Comparison of ENCODE assay signal across 8 cellular contexts in the genomic region with DNA sequence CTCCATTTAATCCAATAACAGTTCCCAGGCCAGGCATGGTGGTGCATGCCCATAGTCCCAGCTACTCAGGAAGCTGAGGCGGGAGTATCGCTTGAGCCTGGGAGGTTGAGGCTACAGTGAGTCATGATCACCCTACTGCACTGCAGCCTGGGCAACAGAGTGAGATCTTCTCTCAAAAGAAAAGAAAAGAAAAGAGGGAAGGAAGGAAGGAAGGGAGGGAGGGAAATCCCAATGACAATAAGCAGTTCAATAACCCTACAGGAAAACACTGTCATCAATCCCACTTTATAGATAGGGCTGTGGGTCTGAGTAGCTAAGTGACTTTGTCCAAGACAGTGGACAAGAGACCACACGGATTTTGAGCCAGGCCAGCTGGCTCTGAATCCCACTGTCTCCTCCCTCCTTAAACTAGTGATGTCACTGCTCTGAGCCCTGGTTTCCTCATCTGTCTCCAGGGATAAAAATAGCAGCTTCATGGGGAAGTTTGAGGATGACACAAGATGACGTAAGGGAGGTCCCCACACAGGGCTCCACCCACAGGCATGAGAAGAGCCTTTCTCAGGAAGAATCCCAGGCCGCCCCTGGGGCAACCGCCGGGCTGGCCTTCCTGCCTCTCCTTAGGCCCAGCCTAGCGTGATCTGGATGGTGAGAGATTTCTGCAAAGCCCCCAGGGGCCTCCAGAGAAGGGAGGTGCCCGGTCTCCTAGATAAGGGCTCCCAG. TPM values are rescaled to one million over a fixed set of nuclear protein-coding genes. Genes with fewer than 3 reads are reported as not detected.
DNase-seq lines count a peak whose midpoint lies in the region; ATAC-seq, FAIRE-seq and TF ChIP-seq lines count a peak whose summit lies in the region.

No MANE protein-coding gene starts in this region.

- H3K4me3 ChIP-seq in GM12878 (no peak overlapping the region), esophagus muscularis mucosa (no peak overlapping the region), small intestine (ENCODE audit: low read depth in 1 of 2, low read length in 2 of 2) (no peak overlapping the region)

- no peaks in the 10 kb centered on the region for H3K36me3 ChIP-seq in GM12878 (ENCODE audit: control insufficient read depth in 2 of 2, insufficient read depth in 2 of 2, low read length in 1 of 2)
- no peaks in the 10 kb centered on the region for H3K36me3 ChIP-seq in esophagus muscularis mucosa
- no peaks in the 10 kb centered on the region for H3K36me3 ChIP-seq in small intestine (ENCODE audit: control insufficient read depth in 2 of 2, insufficient read depth in 2 of 2, low read length in 2 of 2)

- no peak overlapping the region for H3K9ac ChIP-seq in GM12878 (ENCODE audit: control insufficient read depth, insufficient read depth, low read length)

- no TSS peak for BruUV-seq in GM12878 (replicated peaks; lab: Mats Ljungman, UMichigan)

- ATAC-seq in GM12878, result peak; percentile 50
- no peak for ATAC-seq in GM21447 (IDR thresholded peaks at IDR 0.05; ENCODE audit: unreplicated experiment)

- POLR2A ChIA-PET in GM12878 (lab: Charles Lee), result no interaction called here

- DNase-seq in CD1c-positive myeloid dendritic cell (ENCODE audit: extremely low spot score) (peak; percentile 96), LoVo (ENCODE audit: low spot score) (peak; percentile 66), GM12878 (ENCODE audit: low read depth, low spot score) (no peak), kidney tubule cell (ENCODE audit: low spot score) (peak; percentile 87), GM12892 (ENCODE audit: insufficient read length) (no peak), esophagus muscularis mucosa (ENCODE audit: extremely low spot score) (no peak), small intestine (no peak)

- WGBS in GM12878 (ENCODE audit: insufficient coverage, insufficient replicate concordance, low lambda C conversion rate, missing lambda C conversion rate), result 85% methylated on average over 9 of the region's 9 CpGs
- 75% methylated on average over 7 of the region's 9 CpGs for WGBS in esophagus muscularis mucosa
- WGBS in small intestine, 3 donors, result 68 to 87% (median 84%) methylated on average over 9 of the region's 9 CpGs

- TF ChIP-seq POLR2A in GM12878 (IDR thresholded peaks at IDR 0.05; ENCODE audit: low read depth, low read length), result no peak
- TF ChIP-seq POLR2A in GM12892 (IDR thresholded peaks at IDR 0.05; ENCODE audit: low read depth, low read length), result no peak
- TF ChIP-seq POLR2A in esophagus muscularis mucosa (IDR thresholded peaks at IDR 0.05; ENCODE audit: low read depth), result no peak

- TF ChIP-seq CTCF in GM12878 (IDR thresholded peaks at IDR 0.05 in 2 of 3, conservative IDR thresholded peaks at IDR 0.05 in 1 of 3; ENCODE audit: control insufficient read depth in 2 of 3, extremely low read depth in 1 of 3, insufficient read depth in 1 of 3, low read depth in 3 of 3, low read length in 3 of 3) (no peak), esophagus muscularis mucosa (IDR thresholded peaks at IDR 0.05) (no peak)

- H3K4me2 ChIP-seq in GM12878 (ENCODE audit: control insufficient read depth, insufficient read depth), result no peak overlapping the region

- H3K27ac ChIP-seq in GM12878 (ENCODE audit: control insufficient read depth, insufficient read depth) (no peak overlapping the region), esophagus muscularis mucosa (replicated peaks in 1 of 4) (no peak overlapping the region), small intestine (ENCODE audit: low read depth in 1 of 2, low read length in 1 of 2) (peak overlapping the region in 1 of 2 donors; percentile 15)

- H3K4me1 ChIP-seq in GM12878 (ENCODE audit: control insufficient read depth, insufficient read depth, low read length) (peaks cover 7% of the 10 kb centered on the region), esophagus muscularis mucosa (peaks cover 13 to 23% (median 17%) of the 10 kb centered on the region in 4 donors), small intestine (ENCODE audit: control insufficient read depth in 2 of 2, insufficient read depth in 1 of 2, low read depth in 1 of 2, low read length in 1 of 2) (no peaks in the 10 kb centered on the region)

- H3K9me3 ChIP-seq in GM12878 (replicated peaks; ENCODE audit: control insufficient read depth, insufficient read depth, low read length), result no peaks in the 10 kb centered on the region
- H3K9me3 ChIP-seq in esophagus muscularis mucosa, result no peaks in the 10 kb centered on the region
- no peaks in the 10 kb centered on the region for H3K9me3 ChIP-seq in small intestine (ENCODE audit: control insufficient read depth, low read depth)

- SMC1A ChIA-PET in GM12878 (lab: Charles Lee; ENCODE audit: uncharacterized antibody, unreplicated experiment), result interaction anchor here (0.6 to 1.4 kb wide), 2 partner anchors 9 to 60 kb away, joined by 3 read pairs; no protein-coding TSS in a partner anchor

- TF ChIP-seq EP300 in GM12878 (IDR thresholded peaks at IDR 0.05; ENCODE audit: borderline replicate concordance in 1 of 2, control insufficient read depth in 1 of 2, low read depth in 2 of 2, low read length in 2 of 2), result no peak
- no peak for TF ChIP-seq EP300 in esophagus muscularis mucosa (IDR thresholded peaks at IDR 0.05)

- TF ChIP-seq RAD21 in GM12878 (IDR thresholded peaks at IDR 0.05; ENCODE audit: insufficient read depth, low read depth, low read length), result no peak

- H4K20me1 ChIP-seq in GM12878 (ENCODE audit: control insufficient read depth, insufficient read depth), result no peaks in the 10 kb centered on the region

- CTCF ChIA-PET in GM12878 (lab: Yijun Ruan, JAX), result interaction anchor here (1.3 to 2.2 kb wide), 2 partner anchors 9 to 58 kb away, joined by 3 to 6 read pairs; no protein-coding TSS in a partner anchor

- no peak overlapping the region for H2AFZ ChIP-seq in GM12878 (ENCODE audit: control insufficient read depth, low read depth, low read length)

- in situ Hi-C loops in GM12878 (cut with MboI), result no loop called here

- intact Hi-C loops in GM12878 (cut with micrococcal nuclease; ENCODE audit: unreplicated experiment), result no loop called here
- intact Hi-C loops in esophagus muscularis mucosa (cut with DNase I), result no loop called here

- H3K27me3 ChIP-seq in GM12878 (replicated peaks in 1 of 2; ENCODE audit: control insufficient read depth in 2 of 2, insufficient read depth in 2 of 2, low read length in 1 of 2), result no peaks in the 10 kb centered on the region
- no peaks in the 10 kb centered on the region for H3K27me3 ChIP-seq in esophagus muscularis mucosa
- no peaks in the 10 kb centered on the region for H3K27me3 ChIP-seq in small intestine (ENCODE audit: control insufficient read depth in 2 of 2, insufficient read depth in 2 of 2, low read length in 2 of 2)

- H3K79me2 ChIP-seq in GM12878 (ENCODE audit: control insufficient read depth, insufficient read depth, low read length), result no peaks in the 10 kb centered on the region

- RAD21 ChIA-PET in GM12878 (lab: Charles Lee; ENCODE audit: unreplicated experiment), result no interaction called here

- FAIRE-seq in GM12878 (lab: Jason Lieb, UNC), result no peak
- FAIRE-seq in GM12892 (lab: Jason Lieb, UNC), result no peak
- no peak for FAIRE-seq in small intestine (lab: Jason Lieb, UNC)

RNA-seq across cellular contexts. Expression of a gene that starts 7.2 kb away (rescaled TPM):
- 7.3 and 7.7 TPM in 2 replicates for total RNA-seq in GM12878 (2013; cell fraction: nucleolus; rRNA removed)
- total RNA-seq in GM12878 (2014; rRNA removed), result 30.8 and 34.8 TPM in 2 replicates
- total RNA-seq in GM12878 (2014; rRNA removed; fragmentation: Illumina TruSeq; extraction: Trizol), result 10.9 and 11.5 TPM in 2 replicates
- total RNA-seq in GM12878 (2021), result 24.7 and 27.3 TPM in 2 replicates
- 11.3 TPM for polyA plus RNA-seq in GM12878 (2011; ENCODE audit: low read depth)
- 11.0 and 24.2 TPM in 2 replicates for polyA plus RNA-seq in GM12878 (2011; rRNA removed)
- polyA plus RNA-seq in GM12878 (2011; cell fraction: cytosol; rRNA removed), result 34.0 and 35.7 TPM in 2 replicates
- polyA plus RNA-seq in GM12878 (2011; cell fraction: nucleus; rRNA removed), result 28.7 and 29.6 TPM in 2 replicates
- polyA plus RNA-seq in GM12878 (2012), result 20.6 and 27.2 TPM in 2 replicates
- polyA plus RNA-seq in GM12878 (2014; fragmentation: Illumina TruSeq; extraction: Trizol), result 11.9 and 12.1 TPM in 2 replicates
- 1 to 10 TPM; 2.2 to 8.6 TPM for polyA plus RNA-seq in GM12878 (2014; fragmentation: Nextera tagmentation; extraction: Ambion mirVana)
- 23.3 and 28.2 TPM in 2 replicates for polyA plus RNA-seq in GM12878 (2014; rRNA removed)
- polyA plus RNA-seq in GM12878 (2016; fragmentation: Nextera tagmentation; extraction: Ambion mirVana), result 10 to 100 TPM; 23.2 to 26.4 TPM
- 21.1 and 31.7 TPM in 2 replicates for polyA minus RNA-seq in GM12878 (2011; rRNA and poly(A)+ RNA removed)
- 13.4 and 13.8 TPM in 2 replicates for polyA minus RNA-seq in GM12878 (2011; cell fraction: cytosol; rRNA and poly(A)+ RNA removed)
- 5.4 and 8.8 TPM in 2 replicates for polyA minus RNA-seq in GM12878 (2011; cell fraction: nucleus; rRNA and poly(A)+ RNA removed)
- polyA plus RNA-seq in GM12892 (2012; ENCODE audit: missing spikeins), result 10.5 TPM
- total RNA-seq in esophagus muscularis mucosa, result 1 to 10 TPM in 3 of 4 donors, under 1 TPM in 1; 0.83 to 6.8 (median 4.0) TPM
- 10 to 100 TPM in 1 of 3 donors, 1 to 10 TPM in 2; 1.6 to 41.7 (median 4.9) TPM for polyA plus RNA-seq in small intestine

RNA-seq across cellular contexts. Expression of a gene that starts 26.4 kb away (rescaled TPM):
- 6.5 and 14.6 TPM in 2 replicates for total RNA-seq in GM12878 (2013; cell fraction: nucleolus; rRNA removed)
- total RNA-seq in GM12878 (2014; rRNA removed) (9.1 and 10.5 TPM in 2 replicates), GM12878 (2014; rRNA removed; fragmentation: Illumina TruSeq; extraction: Trizol) (6.9 and 8.9 TPM in 2 replicates), GM12878 (2021) (21.9 and 24.7 TPM in 2 replicates), esophagus muscularis mucosa (10 to 100 TPM; 20.8 to 72.8 (median 48.9) TPM)
- polyA plus RNA-seq in GM12878 (2011; ENCODE audit: low read depth), result 8.1 TPM
- polyA plus RNA-seq in GM12878 (2011; rRNA removed) (3.7 and 8.0 TPM in 2 replicates), GM12878 (2014; fragmentation: Illumina TruSeq; extraction: Trizol) (14.6 and 16.9 TPM in 2 replicates), GM12878 (2014; fragmentation: Nextera tagmentation; extraction: Ambion mirVana) (1 to 10 TPM; 6.2 to 7.6 TPM), GM12878 (2014; rRNA removed) (18.9 and 24.3 TPM in 2 replicates), GM12878 (2016; fragmentation: Nextera tagmentation; extraction: Ambion mirVana) (10 to 100 TPM; 26.4 to 32.4 TPM), small intestine (10 to 100 TPM in 1 of 3 donors, 1 to 10 TPM in 1, under 1 TPM in 1; 0.67 to 14.3 (median 4.9) TPM)
- polyA plus RNA-seq in GM12878 (2011; cell fraction: cytosol; rRNA removed), result 23.6 and 25.3 TPM in 2 replicates
- 11.4 and 15.6 TPM in 2 replicates for polyA plus RNA-seq in GM12878 (2011; cell fraction: nucleus; rRNA removed)
- 14.9 and 15.2 TPM in 2 replicates for polyA plus RNA-seq in GM12878 (2012)
- 4.2 and 10.8 TPM in 2 replicates for polyA minus RNA-seq in GM12878 (2011; rRNA and poly(A)+ RNA removed)
- polyA minus RNA-seq in GM12878 (2011; cell fraction: cytosol; rRNA and poly(A)+ RNA removed), result 5.3 and 7.7 TPM in 2 replicates
- 1.5 and 3.3 TPM in 2 replicates for polyA minus RNA-seq in GM12878 (2011; cell fraction: nucleus; rRNA and poly(A)+ RNA removed)
- polyA plus RNA-seq in GM12892 (2012; ENCODE audit: missing spikeins), result 7.4 TPM

RNA-seq across cellular contexts. Expression of a gene that starts 34.8 kb away (rescaled TPM):
- total RNA-seq in GM12878 (2013; cell fraction: nucleolus; rRNA removed), result 63.8 and 68.9 TPM in 2 replicates
- 73.3 and 76.9 TPM in 2 replicates for total RNA-seq in GM12878 (2014; rRNA removed)
- 34.4 and 39.3 TPM in 2 replicates for total RNA-seq in GM12878 (2014; rRNA removed; fragmentation: Illumina TruSeq; extraction: Trizol)
- total RNA-seq in GM12878 (2021), result 95.4 and 99.7 TPM in 2 replicates
- polyA plus RNA-seq in GM12878 (2011; ENCODE audit: low read depth), result 40.2 TPM
- polyA plus RNA-seq in GM12878 (2011; rRNA removed), result 73.4 and 75.2 TPM in 2 replicates
- 62.6 and 81.2 TPM in 2 replicates for polyA plus RNA-seq in GM12878 (2011; cell fraction: cytosol; rRNA removed)
- 188 and 198 TPM in 2 replicates for polyA plus RNA-seq in GM12878 (2011; cell fraction: nucleus; rRNA removed)
- polyA plus RNA-seq in GM12878 (2012), result 101 and 109 TPM in 2 replicates
- 21.2 and 46.3 TPM in 2 replicates for polyA plus RNA-seq in GM12878 (2014; fragmentation: Illumina TruSeq; extraction: Trizol)
- polyA plus RNA-seq in GM12878 (2014; fragmentation: Nextera tagmentation; extraction: Ambion mirVana), result 10 to 100 TPM; 14.1 to 18.8 TPM
- polyA plus RNA-seq in GM12878 (2014; rRNA removed), result 93.4 and 102 TPM in 2 replicates
- 10 to 100 TPM; 83.8 to 89.8 TPM for polyA plus RNA-seq in GM12878 (2016; fragmentation: Nextera tagmentation; extraction: Ambion mirVana)
- 36.4 and 37.2 TPM in 2 replicates for polyA minus RNA-seq in GM12878 (2011; rRNA and poly(A)+ RNA removed)
- 27.7 and 30.2 TPM in 2 replicates for polyA minus RNA-seq in GM12878 (2011; cell fraction: cytosol; rRNA and poly(A)+ RNA removed)
- polyA minus RNA-seq in GM12878 (2011; cell fraction: nucleus; rRNA and poly(A)+ RNA removed), result 26.5 and 39.0 TPM in 2 replicates
- 64.6 TPM for polyA plus RNA-seq in GM12892 (2012; ENCODE audit: missing spikeins)
- 10 to 100 TPM; 75.7 to 85.6 (median 80.7) TPM for total RNA-seq in esophagus muscularis mucosa
- polyA plus RNA-seq in small intestine, result 100 to 1,000 TPM; 148 to 176 (median 169) TPM

RNA-seq across cellular contexts. Expression of a gene that starts 48.0 kb away (rescaled TPM):
- 4.6 and 5.9 TPM in 2 replicates for total RNA-seq in GM12878 (2013; cell fraction: nucleolus; rRNA removed)
- total RNA-seq in GM12878 (2014; rRNA removed) (2.8 and 3.3 TPM in 2 replicates), GM12878 (2014; rRNA removed; fragmentation: Illumina TruSeq; extraction: Trizol) (0.92 and 1.1 TPM in 2 replicates), GM12878 (2021) (17.9 TPM in 2 replicates), esophagus muscularis mucosa (10 to 100 TPM in 1 of 4 donors, 1 to 10 TPM in 3; 3.5 to 14.4 (median 7.2) TPM)
- 1.5 TPM for polyA plus RNA-seq in GM12878 (2011; ENCODE audit: low read depth)
- polyA plus RNA-seq in GM12878 (2011; rRNA removed) (1.1 and 1.7 TPM in 2 replicates), GM12878 (2014; fragmentation: Illumina TruSeq; extraction: Trizol) (1.5 and 3.2 TPM in 2 replicates), GM12878 (2014; fragmentation: Nextera tagmentation; extraction: Ambion mirVana) (under 1 TPM; 0.50 to 0.71 TPM), GM12878 (2014; rRNA removed) (5.0 and 7.5 TPM in 2 replicates), GM12878 (2016; fragmentation: Nextera tagmentation; extraction: Ambion mirVana) (1 to 10 TPM in 1 of 2 experiments, under 1 TPM in 1; 0.88 to 1.0 TPM), small intestine (1 to 10 TPM in 2 of 3 donors, under 1 TPM in 1; 0.81 to 2.6 (median 1.3) TPM)
- 1.9 and 2.3 TPM in 2 replicates for polyA plus RNA-seq in GM12878 (2011; cell fraction: cytosol; rRNA removed)
- 6.6 and 7.6 TPM in 2 replicates for polyA plus RNA-seq in GM12878 (2011; cell fraction: nucleus; rRNA removed)
- polyA plus RNA-seq in GM12878 (2012), result 5.9 and 6.2 TPM in 2 replicates
- 0.95 and 1.9 TPM in 2 replicates for polyA minus RNA-seq in GM12878 (2011; rRNA and poly(A)+ RNA removed)
- polyA minus RNA-seq in GM12878 (2011; cell fraction: cytosol; rRNA and poly(A)+ RNA removed), result 2.4 and 2.6 TPM in 2 replicates
- polyA minus RNA-seq in GM12878 (2011; cell fraction: nucleus; rRNA and poly(A)+ RNA removed), result 1.9 and 3.3 TPM in 2 replicates
- 2.1 TPM for polyA plus RNA-seq in GM12892 (2012; ENCODE audit: missing spikeins)

Comparison
In these comparisons a context has a peak if more than half of its experiments do, and no peak if none do; other contexts are left out.
1. DNase-seq: peak in CD1c-positive myeloid dendritic cell (single experiment), LoVo (single experiment) and kidney tubule cell (single experiment); none in GM12878 (single experiment), GM12892 (single experiment), esophagus muscularis mucosa (single experiment) and small intestine (single experiment).